18 cellular contexts compared by ENCODE assay signal in genomic region chrX:2538016-2538415, GRCh38. TPM values are rescaled to one million over a fixed set of nuclear protein-coding genes. Genes with fewer than 3 reads are reported as not detected.
DNase-seq lines count a peak whose midpoint lies in the region; ATAC-seq and TF ChIP-seq lines count a peak whose summit lies in the region.
"Had no signal": no experiment of that assay in that cellular context is flagged by ENCODE, and none has a peak within 500 bp of the region (broad histone marks: within the 10 kb centered on the region; RNA-seq: fewer than 3 reads in every experiment).

No MANE protein-coding gene starts in this region.

- H3K4me3 Mint-ChIP-seq in GM23338, result no peak overlapping the region
- no peak overlapping the region for H3K4me3 Mint-ChIP-seq in activated CD4-positive, alpha-beta memory T cell treated with anti-CD3 and anti-CD28 coated beads, Interleukin-2, amount 10 ng/mL, durations not matched to agents 7 days and 5 days
- H3K4me3 Mint-ChIP-seq: activated CD4-positive, alpha-beta T cell treated with anti-CD3 and anti-CD28 coated beads, Interleukin-2, amount 10 ng/mL, durations not matched to agents 24 days and 14 days; naive thymus-derived CD4-positive, alpha-beta T cell had no signal

- H3K4me2 ChIP-seq in GM23338 (no peak overlapping the region), hepatocyte (no peak overlapping the region)

- POLR2A ChIA-PET in activated CD4-positive, alpha-beta memory T cell treated with anti-CD3 and anti-CD28 coated beads, Interleukin-2, amount 10 ng/mL, durations not matched to agents 7 days and 5 days (lab: Charles Lee), result no interaction called here

- H3K79me2 ChIP-seq in GM23338 (replicated peaks; ENCODE audit: insufficient read depth) (no peaks in the 10 kb centered on the region), hepatocyte (no peaks in the 10 kb centered on the region)

- no peak overlapping the region for H3K27ac Mint-ChIP-seq in GM23338
- H3K27ac Mint-ChIP-seq in activated CD4-positive, alpha-beta memory T cell treated with anti-CD3 and anti-CD28 coated beads, Interleukin-2, amount 10 ng/mL, durations not matched to agents 7 days and 5 days, result no peak overlapping the region
- H3K27ac Mint-ChIP-seq: activated CD4-positive, alpha-beta T cell treated with anti-CD3 and anti-CD28 coated beads, Interleukin-2, amount 10 ng/mL, durations not matched to agents 24 days and 14 days; naive thymus-derived CD4-positive, alpha-beta T cell had no signal

- TF ChIP-seq CTCF in GM23338 (conservative IDR thresholded peaks at IDR 0.05; ENCODE audit: low read depth in 2 of 2) (no peak), hepatocyte (IDR thresholded peaks at IDR 0.05; ENCODE audit: poor library complexity) (no peak)

- peaks cover 4% of the 10 kb centered on the region; the same call in 2 of the 3 replicates for H3K9me3 Mint-ChIP-seq in GM23338
- H3K9me3 Mint-ChIP-seq in activated CD4-positive, alpha-beta memory T cell treated with anti-CD3 and anti-CD28 coated beads, Interleukin-2, amount 10 ng/mL, durations not matched to agents 7 days and 5 days, result no peaks in the 10 kb centered on the region
- H3K9me3 Mint-ChIP-seq: activated CD4-positive, alpha-beta T cell treated with anti-CD3 and anti-CD28 coated beads, Interleukin-2, amount 10 ng/mL, durations not matched to agents 24 days and 14 days had no signal

- H3F3A ChIP-seq in GM23338 (replicated peaks; ENCODE audit: low read depth), result 0 out of 2 replicates have a peak, but pooled peaks cover 3% of the 10 kb centered on the region

- 0 out of 2 replicates have a peak, but pooled peaks cover 3% of the 10 kb centered on the region for H3K9me2 ChIP-seq in GM23338 (ENCODE audit: insufficient read depth)
- H3K9me2 ChIP-seq in hepatocyte (replicated peaks; ENCODE audit: insufficient read depth), result no peaks in the 10 kb centered on the region

- H3K27me3 ChIP-seq in GM23338 (ENCODE audit: insufficient read depth) (no peaks in the 10 kb centered on the region), adipocyte (replicated peaks; ENCODE audit: control insufficient read depth, insufficient read depth, low read length) (peaks cover 34% of the 10 kb centered on the region), hepatocyte (no peaks in the 10 kb centered on the region)

- H2AFZ ChIP-seq in GM23338, result peak overlapping the region; percentile 83; the same call in 1 of the 2 replicates
- no peak overlapping the region for H2AFZ ChIP-seq in hepatocyte

- no peaks in the 10 kb centered on the region for H3K9me3 ChIP-seq in adipocyte (ENCODE audit: control insufficient read depth, low read length)
- no peaks in the 10 kb centered on the region for H3K9me3 ChIP-seq in hepatocyte (ENCODE audit: low read depth)

- no peak overlapping the region for H3K27ac ChIP-seq in GM23338 (ENCODE audit: low read depth)
- H3K27ac ChIP-seq in hepatocyte, result peak overlapping the region; percentile 56
- H3K27ac ChIP-seq: coronary artery had no signal

- H3K36me3 ChIP-seq in GM23338 (ENCODE audit: insufficient read depth), result no peaks in the 10 kb centered on the region
- no peaks in the 10 kb centered on the region for H3K36me3 ChIP-seq in adipocyte (ENCODE audit: control insufficient read depth, insufficient read depth, low read length, severe bottlenecking)
- H3K36me3 ChIP-seq in hepatocyte (replicated peaks; ENCODE audit: insufficient read depth, low read depth), result no peaks in the 10 kb centered on the region

- H4K20me1 ChIP-seq in GM23338 (replicated peaks; ENCODE audit: insufficient read depth) (no peaks in the 10 kb centered on the region), hepatocyte (ENCODE audit: insufficient read depth, poor library complexity, severe bottlenecking) (no peaks in the 10 kb centered on the region)

- no peak for ATAC-seq in GM23338
- ATAC-seq: GM12878; K562; naive thymus-derived CD4-positive, alpha-beta T cell had no signal

- H3K4me3 ChIP-seq in GM23338 (no peak overlapping the region), adipocyte (ENCODE audit: low read length) (no peak overlapping the region), hepatocyte (no peak overlapping the region)
- H3K4me3 ChIP-seq: coronary artery, GM12878, K562 had no signal

- CTCF ChIA-PET in activated CD4-positive, alpha-beta memory T cell treated with anti-CD3 and anti-CD28 coated beads, Interleukin-2, amount 10 ng/mL, durations not matched to agents 7 days and 5 days (lab: Charles Lee), result no interaction called here

- H3K4me1 ChIP-seq in GM23338 (ENCODE audit: insufficient read depth) (no peaks in the 10 kb centered on the region), adipocyte (ENCODE audit: control insufficient read depth, insufficient read depth, low read length) (no peaks in the 10 kb centered on the region), hepatocyte (ENCODE audit: insufficient read depth) (no peaks in the 10 kb centered on the region)

- 0 out of 3 replicates have a peak, but pooled peaks cover 3% of the 10 kb centered on the region for H3K36me3 Mint-ChIP-seq in GM23338 (ENCODE audit: low read depth)
- no peaks in the 10 kb centered on the region for H3K36me3 Mint-ChIP-seq in activated CD4-positive, alpha-beta memory T cell treated with anti-CD3 and anti-CD28 coated beads, Interleukin-2, amount 10 ng/mL, durations not matched to agents 7 days and 5 days (ENCODE audit: low read depth)
- H3K36me3 Mint-ChIP-seq: naive thymus-derived CD4-positive, alpha-beta T cell had no signal

- peaks cover 2% of the 10 kb centered on the region for H3K27me3 Mint-ChIP-seq in GM23338 (ENCODE audit: insufficient read depth, low read depth, poor library complexity)
- H3K27me3 Mint-ChIP-seq in activated CD4-positive, alpha-beta memory T cell treated with anti-CD3 and anti-CD28 coated beads, Interleukin-2, amount 10 ng/mL, durations not matched to agents 7 days and 5 days, result peaks cover 5% of the 10 kb centered on the region

- DNase-seq in GM23338 (ENCODE audit: low spot score), result no peak
- peak; percentile 7 for DNase-seq in adipocyte (ENCODE audit: low read depth)
- DNase-seq in hepatocyte (ENCODE audit: low spot score), result no peak
- peak; percentile 1 for DNase-seq in occipital lobe (lab: John Stamatoyannopoulos, UW)
- no peak for DNase-seq in activated CD4-positive, alpha-beta memory T cell treated with anti-CD3 and anti-CD28 coated beads, Interleukin-2, amount 10 ng/mL, durations not matched to agents 7 days and 5 days
- no peak for DNase-seq in NCI-H446 treated with DMSO at 0.1 percent for 48 hours (lab: John Stamatoyannopoulos, UW)
- no peak for DNase-seq in AML-193 (lab: John Stamatoyannopoulos, UW)
- DNase-seq in T-helper 9 cell, result no peak
- DNase-seq: activated CD4-positive, alpha-beta T cell treated with anti-CD3 and anti-CD28 coated beads, Interleukin-2, amount 10 ng/mL, durations not matched to agents 24 days and 14 days; activated naive CD4-positive, alpha-beta T cell; foreskin melanocyte; MV-4-11; naive thymus-derived CD4-positive, alpha-beta T cell; NCI-H2029 treated with DMSO at 0.1 percent for 48 hours; NCI-H526 had no signal

- peaks cover 5% of the 10 kb centered on the region; the same call in 2 of the 3 replicates for H3K4me1 Mint-ChIP-seq in GM23338
- H3K4me1 Mint-ChIP-seq in activated CD4-positive, alpha-beta memory T cell treated with anti-CD3 and anti-CD28 coated beads, Interleukin-2, amount 10 ng/mL, durations not matched to agents 7 days and 5 days, result no peaks in the 10 kb centered on the region
- H3K4me1 Mint-ChIP-seq: activated CD4-positive, alpha-beta T cell treated with anti-CD3 and anti-CD28 coated beads, Interleukin-2, amount 10 ng/mL, durations not matched to agents 24 days and 14 days; naive thymus-derived CD4-positive, alpha-beta T cell had no signal

- no peak overlapping the region for H3K9ac ChIP-seq in adipocyte (ENCODE audit: low read length)

- 53% methylated on average over 8 of the region's 8 CpGs for WGBS in hepatocyte (ENCODE audit: low lambda C conversion rate, missing lambda C conversion rate)

TF ChIP-seq in GM23338, 12 proteins besides CTCF, POLR2A, EP300 and RAD21:
- TF ChIP-seq POLR2AphosphoS5 (IDR thresholded peaks at IDR 0.05; ENCODE audit: low read depth), result no peak
- no peak for TF ChIP-seq STAT1 (IDR thresholded peaks at IDR 0.05; ENCODE audit: unreplicated experiment)
- TF ChIP-seq JUNB (IDR thresholded peaks at IDR 0.05; ENCODE audit: unreplicated experiment), result no peak
- TF ChIP-seq ETS1 (IDR thresholded peaks at IDR 0.05), result no peak

RNA-seq across cellular contexts. Expression of gene DHRSX, which starts 37.2 kb away (rescaled TPM):
- total RNA-seq in GM23338 (2014; rRNA removed; shearing (Covaris generic)), result 18.5 and 33.9 TPM in 2 replicates
- polyA plus RNA-seq in GM23338 (2016; fragmentation: Nextera tagmentation; extraction: Ambion mirVana), result 43.0 and 44.3 TPM in 2 replicates
- total RNA-seq in hepatocyte, result 37.2 and 42.7 TPM in 2 replicates
- polyA plus RNA-seq in hepatocyte, result 59.3 and 71.7 TPM in 2 replicates
- 18.7 TPM for total RNA-seq in occipital lobe
- total RNA-seq in activated CD4-positive, alpha-beta memory T cell treated with anti-CD3 and anti-CD28 coated beads, Interleukin-2, amount 10 ng/mL, durations not matched to agents 7 days and 5 days, result 10 to 100 TPM; 21.1 to 23.7 TPM

RNA-seq across cellular contexts. Expression of gene ZBED1, which starts 37.2 kb away (rescaled TPM):
- 43.8 and 45.0 TPM in 2 replicates for total RNA-seq in GM23338 (2014; rRNA removed; shearing (Covaris generic))
- polyA plus RNA-seq in GM23338 (2016; fragmentation: Nextera tagmentation; extraction: Ambion mirVana) (16.1 and 16.4 TPM in 2 replicates), hepatocyte (25.9 and 26.4 TPM in 2 replicates)
- total RNA-seq in hepatocyte (41.4 and 43.1 TPM in 2 replicates), occipital lobe (30.3 TPM)
- total RNA-seq in activated CD4-positive, alpha-beta memory T cell treated with anti-CD3 and anti-CD28 coated beads, Interleukin-2, amount 10 ng/mL, durations not matched to agents 7 days and 5 days, result 10 to 100 TPM; 29.6 to 31.0 TPM

Comparison
In these comparisons a context has a peak if more than half of its experiments do, and no peak if none do; other contexts are left out.
1. DNase-seq: peak in adipocyte (single experiment) and occipital lobe (single experiment); none in GM23338 (single experiment), hepatocyte (single experiment), activated CD4-positive, alpha-beta memory T cell treated with anti-CD3 and anti-CD28 coated beads, Interleukin-2, amount 10 ng/mL, durations not matched to agents 7 days and 5 days (single experiment), NCI-H446 treated with DMSO at 0.1 percent for 48 hours (single experiment), AML-193 (0 of 2) and T-helper 9 cell (single experiment).